Comparison of ENCODE assay signal across 7 cellular contexts in genomic region chr2:237092920-237093781, GRCh38. TPM values are rescaled to one million over a fixed set of nuclear protein-coding genes. Genes with fewer than 3 reads are reported as not detected.
A peak's percentile ranks its signal among the peaks of the same experiment; 100 is the strongest.
DNase-seq lines count a peak whose midpoint lies in the region; TF ChIP-seq lines count a peak whose summit lies in the region.

No MANE protein-coding gene starts in this region.

- H3K4me3 ChIP-seq in WI38 (ENCODE audit: low read depth, low read length), result no peak overlapping the region
- no peak overlapping the region for H3K4me3 ChIP-seq in left ventricle myocardium inferior

- intact Hi-C loops in left ventricle myocardium inferior (cut with micrococcal nuclease), result no loop called here

- H3K9me3 ChIP-seq in left ventricle myocardium inferior (replicated peaks), result no peaks in the 10 kb centered on the region

- H3K27me3 ChIP-seq in left ventricle myocardium inferior (ENCODE audit: low read depth), result no peaks in the 10 kb centered on the region

- TF ChIP-seq CTCF in WI38 (IDR thresholded peaks at IDR 0.05; ENCODE audit: low read depth, low read length) (peak; percentile 48), left ventricle myocardium inferior (IDR thresholded peaks at IDR 0.05; ENCODE audit: borderline replicate concordance) (peak; percentile 64)

- peaks cover 57% of the 10 kb centered on the region for H3K36me3 ChIP-seq in left ventricle myocardium inferior

- peaks cover 38% of the 10 kb centered on the region for H3K4me1 ChIP-seq in left ventricle myocardium inferior

- DNase-seq in HPDE6-E6E7 (ENCODE audit: extremely low spot score) (peak; percentile 40), left ventricle myocardium inferior (no peak), superior temporal gyrus (ENCODE audit: extremely low spot score) (peak; percentile 25), NAMALWA (ENCODE audit: low spot score) (no peak), DMS79 (lab: John Stamatoyannopoulos, UW) (no peak), COR-L47 (lab: John Stamatoyannopoulos, UW) (no peak)

- peak overlapping the region; percentile 62 for H3K27ac ChIP-seq in left ventricle myocardium inferior (replicated peaks)

RNA-seq across cellular contexts. Expression of gene COPS8, which starts 7.5 kb away (rescaled TPM):
- total RNA-seq in left ventricle myocardium inferior, result 97.0 TPM

Comparison
In these comparisons a context has a peak if more than half of its experiments do, and no peak if none do; other contexts are left out.
1. DNase-seq: peak in HPDE6-E6E7 (single experiment) and superior temporal gyrus (single experiment); none in left ventricle myocardium inferior (single experiment), NAMALWA (single experiment), DMS79 (single experiment) and COR-L47 (single experiment).